2 cellular contexts compared by ENCODE assay signal in genomic region chr4:55598641-55599040, GRCh38.
TF ChIP-seq lines count a peak whose summit lies in the region.

No MANE protein-coding gene starts in this region.

TF ChIP-seq in K562, 482 proteins besides CTCF, POLR2A, EP300 and RAD21:
- TF ChIP-seq THRA (IDR thresholded peaks at IDR 0.05) (no peak), ZNF77 (CRISPR knock-in tag; IDR thresholded peaks at IDR 0.05) (no peak), ZNF24 (IDR thresholded peaks at IDR 0.05) (no peak), CEBPG (CRISPR knock-in tag; IDR thresholded peaks at IDR 0.05) (no peak), CEBPG (tag; conservative IDR thresholded peaks at IDR 0.05 in 1 of 2, IDR thresholded peaks at IDR 0.05 in 1 of 2) (0 out of 4 replicates have a peak, but pooled peaks of 1 of the 2 experiments have one; percentile 13), COPS2 (conservative IDR thresholded peaks at IDR 0.05) (no peak), CEBPB (tag; IDR thresholded peaks at IDR 0.05) (peak; percentile 62), NFATC3 (IDR thresholded peaks at IDR 0.05) (no peak), ZNF133 (CRISPR knock-in tag; IDR thresholded peaks at IDR 0.05) (no peak), ZNF217 (CRISPR knock-in tag; IDR thresholded peaks at IDR 0.05) (no peak), POLR2H (tag; IDR thresholded peaks at IDR 0.05; ENCODE audit: low read depth) (peak; percentile 26; the same call in 1 of the 2 replicates), CREM (IDR thresholded peaks at IDR 0.05; ENCODE audit: low read depth) (no peak), SREBF1 (IDR thresholded peaks at IDR 0.05; ENCODE audit: borderline replicate concordance, low read depth, low read length) (no peak)
TF ChIP-seq in K562: peak in this region for 3.

TF ChIP-seq in neural cell, 6 proteins besides CTCF, POLR2A, EP300 and RAD21:
- no peak for TF ChIP-seq SMC3 (conservative IDR thresholded peaks at IDR 0.05; ENCODE audit: poor library complexity)
- TF ChIP-seq REST (IDR thresholded peaks at IDR 0.05; ENCODE audit: borderline replicate concordance): peak; percentile 15
- no peak for TF ChIP-seq TAF1 (IDR thresholded peaks at IDR 0.05; ENCODE audit: low read depth)
- peak; percentile 60 for TF ChIP-seq POLR2AphosphoS5 (IDR thresholded peaks at IDR 0.05)
- no peak for TF ChIP-seq MXI1 (conservative IDR thresholded peaks at IDR 0.05; ENCODE audit: poor library complexity, severe bottlenecking)
- no peak for TF ChIP-seq EZH2 (IDR thresholded peaks at IDR 0.05; ENCODE audit: borderline replicate concordance, insufficient read depth, low read length, poor library complexity, severe bottlenecking)
